In the genomic region with DNA sequence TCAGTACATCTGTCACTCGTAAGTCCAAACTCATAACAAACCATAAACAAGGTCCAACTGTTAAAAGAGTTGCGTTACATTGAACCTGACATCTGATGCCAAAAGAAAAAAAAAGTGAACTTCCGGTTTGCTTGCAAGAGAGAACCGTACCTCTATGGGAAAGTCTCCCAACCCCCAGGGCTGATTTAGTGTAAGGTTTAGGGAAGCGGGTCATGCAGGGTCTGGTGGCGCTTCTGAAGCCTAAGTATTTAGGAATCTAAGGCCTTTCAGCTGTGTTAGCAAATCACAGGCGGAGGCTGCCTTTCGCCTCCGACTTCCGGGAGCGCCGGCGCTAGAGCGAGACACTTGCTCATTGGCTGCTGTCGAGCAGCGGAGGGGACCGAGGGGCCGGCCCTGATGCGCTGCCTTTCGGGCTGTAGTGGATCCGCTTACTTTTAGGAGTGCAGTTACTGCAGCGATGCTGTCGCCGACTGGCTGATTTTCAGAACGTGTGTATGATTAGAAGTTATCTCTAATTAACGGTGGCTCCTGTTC, we compare ENCODE assay signal across 8 cellular contexts. TPM values are rescaled to one million over a fixed set of nuclear protein-coding genes. Genes with fewer than 3 reads are reported as not detected.
A peak's percentile ranks its signal among the peaks of the same experiment; 100 is the strongest.
DNase-seq lines count a peak whose midpoint lies in the region; ATAC-seq, FAIRE-seq and TF ChIP-seq lines count a peak whose summit lies in the region.

No MANE protein-coding gene starts in this region.

- H3K36me3 ChIP-seq in astrocyte (ENCODE audit: insufficient read depth, low read length), result no peaks in the 10 kb centered on the region
- no peaks in the 10 kb centered on the region for H3K36me3 ChIP-seq in uterus

- H3K4me3 ChIP-seq in astrocyte (ENCODE audit: insufficient read depth, low read depth, low read length), result peak overlapping the region; percentile 73
- H3K4me3 ChIP-seq in uterus, result peak overlapping the region; percentile 38 to 42

- H3K9ac ChIP-seq in astrocyte (ENCODE audit: low read length), result peak overlapping the region; percentile 72

- H3K9me3 Mint-ChIP-seq in astrocyte (ENCODE audit: unreplicated experiment), result no peaks in the 10 kb centered on the region

- H3K4me2 ChIP-seq in astrocyte (ENCODE audit: low read length), result peak overlapping the region; percentile 87

- no peaks in the 10 kb centered on the region for H4K20me1 ChIP-seq in astrocyte (ENCODE audit: insufficient read depth, low read length)

- H3K4me1 ChIP-seq in astrocyte (ENCODE audit: insufficient read depth, low read length) (no peaks in the 10 kb centered on the region), uterus (no peaks in the 10 kb centered on the region)

- DNase-seq in GM18507 (ENCODE audit: extremely low spot score, insufficient read length, low read depth), result peak; percentile 70
- DNase-seq in NCI-H1930 (lab: John Stamatoyannopoulos, UW), result peak; percentile 43 to 69
- peak; percentile 70 for DNase-seq in T-helper 22 cell (ENCODE audit: low read depth)
- peak; percentile 68 for DNase-seq in astrocyte (ENCODE audit: low read depth)
- DNase-seq in hepatic stellate cell (ENCODE audit: low spot score), result peak; percentile 94
- peak; percentile 93 for DNase-seq in putamen (ENCODE audit: low spot score)
- peak; percentile 78 to 80 for DNase-seq in uterus

- peaks cover 2% of the 10 kb centered on the region for H3K4me1 Mint-ChIP-seq in astrocyte (ENCODE audit: low read depth, unreplicated experiment)

- peak overlapping the region; percentile 91 for H3K27ac Mint-ChIP-seq in astrocyte (ENCODE audit: unreplicated experiment)

- intact Hi-C loops in uterus (cut with DNase I; ENCODE audit: low total_unique reads), result no loop called here

- H3K9me3 ChIP-seq in astrocyte (ENCODE audit: insufficient read depth, low read depth, low read length) (peaks cover 3% of the 10 kb centered on the region), uterus (no peaks in the 10 kb centered on the region)

- H3K27me3 ChIP-seq in astrocyte (ENCODE audit: insufficient read depth, low read length) (peaks cover 16% of the 10 kb centered on the region), uterus (no peaks in the 10 kb centered on the region)

- H3K27ac ChIP-seq in astrocyte (ENCODE audit: low read depth, low read length), result peak overlapping the region; percentile 67
- peak overlapping the region; percentile 83 for H3K27ac ChIP-seq in uterus

- H3K27me3 Mint-ChIP-seq in astrocyte (ENCODE audit: low read depth, unreplicated experiment), result no peaks in the 10 kb centered on the region

- H3K79me2 ChIP-seq in astrocyte (ENCODE audit: insufficient read depth, low read length), result no peaks in the 10 kb centered on the region

- H2AFZ ChIP-seq in astrocyte (ENCODE audit: low read depth, low read length), result peak overlapping the region; percentile 88

- H3K4me3 Mint-ChIP-seq in astrocyte (ENCODE audit: unreplicated experiment), result peak overlapping the region; percentile 85

- TF ChIP-seq POLR2A in uterus (IDR thresholded peaks at IDR 0.05), result peak; percentile 35 to 58

- H3K36me3 Mint-ChIP-seq in astrocyte (ENCODE audit: low read depth, unreplicated experiment), result no peaks in the 10 kb centered on the region

- FAIRE-seq in GM18507 (lab: Jason Lieb, UNC) (peak; percentile 94), astrocyte (lab: Jason Lieb, UNC) (peak; percentile 95)

- ATAC-seq in HG02943 (IDR thresholded peaks at IDR 0.05; ENCODE audit: low read depth, unreplicated experiment), result peak; percentile 99

- TF ChIP-seq CTCF in astrocyte (IDR thresholded peaks at IDR 0.05; ENCODE audit: insufficient read depth, low read depth, low read length), result no peak
- no peak for TF ChIP-seq CTCF in uterus (IDR thresholded peaks at IDR 0.05)

RNA-seq across cellular contexts. Expression of gene GNPDA1, which starts 12.0 kb away (rescaled TPM):
- total RNA-seq in astrocyte (23.1 and 30.7 TPM in 2 replicates), uterus (100 to 1,000 TPM in 1 of 4 donors, 10 to 100 TPM in 3; 13.2 to 106 (median 56.1) TPM)

RNA-seq across cellular contexts. Expression of gene RNF14, which starts 55.9 kb away (rescaled TPM):
- 96.5 and 105 TPM in 2 replicates for total RNA-seq in astrocyte
- total RNA-seq in uterus, result 10 to 100 TPM; 20.3 to 70.2 (median 46.7) TPM

Comparison
In these comparisons a context has a peak if more than half of its experiments do, and no peak if none do; other contexts are left out.
1. Peak in every context shown above with its lines: DNase-seq, ATAC-seq, H3K4me3 ChIP-seq and H3K27ac ChIP-seq.